ENCODE assay signal across 18 cellular contexts in genomic region chr2:71892896-71893295, GRCh38.
"Had no signal": no experiment of that assay in that cellular context is flagged by ENCODE, and none has a peak within 500 bp of the region (broad histone marks: within the 10 kb centered on the region; RNA-seq: fewer than 3 reads in every experiment).

No MANE protein-coding gene starts in this region.

- H3K4me1 ChIP-seq: esophagus squamous epithelium, prostate gland, transverse colon had no signal

- H3K4me3 ChIP-seq: esophagus squamous epithelium, prostate gland, skin epidermis, transverse colon had no signal

- H3K27ac ChIP-seq: esophagus squamous epithelium, prostate gland, skin epidermis, transverse colon, VCaP had no signal

- DNase-seq: activated CD4-positive, alpha-beta memory T cell treated with anti-CD3 and anti-CD28 coated beads for 36 hours; activated gamma-delta T cell; activated T-cell treated with anti-CD3 and anti-CD28 coated beads, Interleukin-2, amount 50 U/mL, for 4 hours; esophagus squamous epithelium; glutamatergic neuron; hypothalamus; nucleus accumbens; right cardiac atrium; stimulated activated CD4-positive, alpha-beta T cell treated with anti-CD3 and anti-CD28 coated beads, Interleukin-15, amount 100 ng/mL, for 24 hours; stimulated activated CD4-positive, alpha-beta T cell treated with anti-CD3 and anti-CD28 coated beads, Interleukin-4, amount 100 ng/mL, for 1 hour; stimulated activated naive CD4-positive, alpha-beta T cell treated with Interleukin-2 at 50 U/mL for 16 hours; substantia nigra; T-cell; transverse colon had no signal

- H3K36me3 ChIP-seq: esophagus squamous epithelium, prostate gland, transverse colon had no signal

- H3K9me3 ChIP-seq: esophagus squamous epithelium, prostate gland, transverse colon had no signal

- ATAC-seq: activated naive CD4-positive, alpha-beta T cell treated with anti-CD3 and anti-CD28 coated beads, Interleukin-2, amount 50 U/mL, for 72 hours; activated T-cell treated with anti-CD3 and anti-CD28 coated beads, Interleukin-2, amount 50 U/mL, for 4 hours; right cardiac atrium; T-cell had no signal

- H3K27me3 ChIP-seq: transverse colon had no signal
